ENCODE assay signal across 17 cellular contexts in genomic region chr18:70430501-70431173, GRCh38.
DNase-seq lines count a peak whose midpoint lies in the region; ATAC-seq and TF ChIP-seq lines count a peak whose summit lies in the region.
"Had no signal": no experiment of that assay in that cellular context is flagged by ENCODE, and none has a peak within 500 bp of the region (broad histone marks: within the 10 kb centered on the region; RNA-seq: fewer than 3 reads in every experiment).

No MANE protein-coding gene starts in this region.

- H3K27me3 Mint-ChIP-seq in HFFc6 (ENCODE audit: insufficient read depth) = no peaks in the 10 kb centered on the region; the same call in 1 of the 2 replicates
- peaks cover 1% of the 10 kb centered on the region for H3K27me3 Mint-ChIP-seq in T-helper 2 cell treated with Interferon-gamma antibody and Interleukin-4, amounts not matched to agents 5 μg/mL and 100 μg/mL, for 36 hours (ENCODE audit: low read depth)

- no peak for ATAC-seq in right lobe of liver

- H3K36me3 ChIP-seq in mammary epithelial cell (ENCODE audit: insufficient read depth, low read length) (no peaks in the 10 kb centered on the region), right lobe of liver (no peaks in the 10 kb centered on the region), testis (ENCODE audit: low read depth, missing control alignments) (no peaks in the 10 kb centered on the region)
- H3K36me3 ChIP-seq: SJSA1 had no signal

- H2AFZ ChIP-seq in mammary epithelial cell (ENCODE audit: low read depth, low read length) = peak overlapping the region; percentile 9

- no peak overlapping the region for H3K4me3 Mint-ChIP-seq in HFFc6
- no peak overlapping the region for H3K4me3 Mint-ChIP-seq in T-helper 2 cell treated with Interferon-gamma antibody and Interleukin-4, amounts not matched to agents 5 μg/mL and 100 μg/mL, for 36 hours

- in situ Hi-C loops in mammary epithelial cell (cut with MboI; ENCODE audit: low sequenced_read_pairs in 2 of 2) = loop anchor here (5.0 to 25.0 kb wide), 2 partner anchors 143 to 233 kb away; partner anchors contain the start of gene SOCS6 (in 1 of the 2)

- H3K27ac ChIP-seq in mammary epithelial cell (ENCODE audit: insufficient read depth, low read depth, low read length) (no peak overlapping the region), right lobe of liver (peak overlapping the region; percentile 29 to 56 (median 42)), testis (no peak overlapping the region)
- H3K27ac ChIP-seq: C4-2B, SJSA1 had no signal

- H3K4me1 ChIP-seq in mammary epithelial cell (ENCODE audit: insufficient read depth, low read length) = peaks cover 13% of the 10 kb centered on the region
- H3K4me1 ChIP-seq in right lobe of liver = peaks cover 0 to 6% (median 3%) of the 10 kb centered on the region in 4 donors
- no peaks in the 10 kb centered on the region for H3K4me1 ChIP-seq in testis

- TF ChIP-seq CTCF in HFFc6 (IDR thresholded peaks at IDR 0.05) (no peak), mammary epithelial cell (conservative IDR thresholded peaks at IDR 0.05 in 1 of 2, IDR thresholded peaks at IDR 0.05 in 1 of 2; ENCODE audit: extremely low read depth in 1 of 2, insufficient read depth in 1 of 2, low read depth in 1 of 2, low read length in 2 of 2) (no peak), right lobe of liver (IDR thresholded peaks at IDR 0.05) (no peak), testis (IDR thresholded peaks at IDR 0.05) (no peak)

- H3K9ac ChIP-seq in mammary epithelial cell (ENCODE audit: insufficient read depth, low read length) = no peak overlapping the region

- peaks cover 4% of the 10 kb centered on the region for H3K36me3 Mint-ChIP-seq in HFFc6 (ENCODE audit: low read depth)
- no peaks in the 10 kb centered on the region for H3K36me3 Mint-ChIP-seq in T-helper 2 cell treated with Interferon-gamma antibody and Interleukin-4, amounts not matched to agents 5 μg/mL and 100 μg/mL, for 36 hours (ENCODE audit: low read depth)

- H3K4me2 ChIP-seq in mammary epithelial cell (ENCODE audit: insufficient read depth, low read depth, low read length) = no peak overlapping the region

- H3K9me3 ChIP-seq in mammary epithelial cell (replicated peaks; ENCODE audit: insufficient read depth, low read length) (no peaks in the 10 kb centered on the region), right lobe of liver (no peaks in the 10 kb centered on the region), testis (no peaks in the 10 kb centered on the region)

- H3K4me3 ChIP-seq in mammary epithelial cell (replicated peaks in 1 of 3; ENCODE audit: insufficient read depth in 1 of 3, low read depth in 2 of 3, low read length in 3 of 3) (no peak overlapping the region), right lobe of liver (no peak overlapping the region), testis (peak overlapping the region; percentile 33 to 53)
- H3K4me3 ChIP-seq: SJSA1 had no signal

- 0 out of 2 replicates have a peak, but pooled peaks cover 3% of the 10 kb centered on the region for H3K9me3 Mint-ChIP-seq in HFFc6
- H3K9me3 Mint-ChIP-seq in T-helper 2 cell treated with Interferon-gamma antibody and Interleukin-4, amounts not matched to agents 5 μg/mL and 100 μg/mL, for 36 hours = no peaks in the 10 kb centered on the region

- H3K79me2 ChIP-seq in mammary epithelial cell (ENCODE audit: insufficient read depth, low read length) = no peaks in the 10 kb centered on the region

- H3K4me1 Mint-ChIP-seq in HFFc6 (ENCODE audit: low read depth) = peaks cover 39% of the 10 kb centered on the region
- H3K4me1 Mint-ChIP-seq in T-helper 2 cell treated with Interferon-gamma antibody and Interleukin-4, amounts not matched to agents 5 μg/mL and 100 μg/mL, for 36 hours (ENCODE audit: low read depth) = peaks cover 2% of the 10 kb centered on the region

- CTCF ChIA-PET in mammary epithelial cell (lab: Charles Lee; ENCODE audit: low non-redundant PET) = no interaction called here

- intact Hi-C loops in mammary epithelial cell (cut with micrococcal nuclease) (no loop called here), right lobe of liver (cut with DNase I) (loop anchor here in 1 of 2 donors (10.0 kb wide), 1 partner anchor 236 kb away; no protein-coding TSS in a partner anchor), testis (cut with DNase I; ENCODE audit: low total_unique reads) (loop anchor here (10.0 kb wide), 1 partner anchor 236 kb away; no protein-coding TSS in a partner anchor)

- DNase-seq in HFFc6 (no peak), mammary epithelial cell (no peak), right lobe of liver (no peak), testis (no peak), kidney tubule cell (ENCODE audit: low spot score) (no peak)
- DNase-seq in activated CD8-positive, alpha-beta memory T cell treated with anti-CD3 and anti-CD28 coated beads for 24 hours = no peak
- DNase-seq in T-helper 2 cell treated with Interferon-gamma antibody and Interleukin-4, amounts not matched to agents 5 μg/mL and 100 μg/mL, for 36 hours (ENCODE audit: low spot score) = no peak
- DNase-seq: ACHN, AML-193, DMS79 treated with DMSO at 0.1 percent for 48 hours, KG1, NCI-H1417 treated with DMSO at 0.1 percent for 48 hours, NCI-H187 treated with DMSO at 0.1 percent for 48 hours, NCI-H2227 treated with DMSO at 0.1 percent for 48 hours, NCI-H510A treated with DMSO at 0.1 percent for 48 hours had no signal

- WGBS in mammary epithelial cell (ENCODE audit: low coverage, missing lambda C conversion rate) = 95% methylated on average over 11 of the region's 26 CpGs
- 61% methylated on average over 2 of the region's 26 CpGs for WGBS in right lobe of liver (ENCODE audit: insufficient coverage, low coverage, low lambda C conversion rate, missing lambda C conversion rate)
- WGBS in testis, 2 donors = 67 to 82% methylated on average over 13 to 26 of the region's 26 CpGs

- dilution Hi-C loops in mammary epithelial cell (cut with HindIII; ENCODE audit: low sequenced_read_pairs) = no loop called here

- H3K27me3 ChIP-seq in mammary epithelial cell (ENCODE audit: insufficient read depth, low read length) = no peaks in the 10 kb centered on the region
- no peaks in the 10 kb centered on the region for H3K27me3 ChIP-seq in right lobe of liver
- H3K27me3 ChIP-seq in testis = no peaks in the 10 kb centered on the region
- H3K27me3 ChIP-seq: SJSA1 had no signal

- peak overlapping the region; percentile 82; the same call in 1 of the 2 replicates for H3K27ac Mint-ChIP-seq in HFFc6
- H3K27ac Mint-ChIP-seq in T-helper 2 cell treated with Interferon-gamma antibody and Interleukin-4, amounts not matched to agents 5 μg/mL and 100 μg/mL, for 36 hours = no peak overlapping the region

- BruUV-seq in mammary epithelial cell (replicated peaks; lab: Mats Ljungman, UMichigan) = no TSS peak

- TF ChIP-seq POLR2A in right lobe of liver (IDR thresholded peaks at IDR 0.05) (no peak), testis (IDR thresholded peaks at IDR 0.05) (no peak)

- no peaks in the 10 kb centered on the region for H4K20me1 ChIP-seq in mammary epithelial cell (ENCODE audit: insufficient read depth, low read length)

Comparison
In these comparisons a context has a peak if more than half of its experiments do, and no peak if none do; other contexts are left out.
1. H3K27ac ChIP-seq: peak in right lobe of liver (3 of 3); none in mammary epithelial cell (single experiment) and testis (0 of 2).
2. H3K4me3 ChIP-seq: peak in testis (2 of 2); none in mammary epithelial cell (0 of 3) and right lobe of liver (0 of 3).